In genomic region chr11:57614234-57614772, GRCh38 we compare ENCODE assay signal across 1 cellular context.
TF ChIP-seq lines count a peak whose summit lies in the region.

No MANE protein-coding gene starts in this region.

TF ChIP-seq in K562, 482 proteins besides CTCF, POLR2A, EP300 and RAD21:
- TF ChIP-seq SETDB1 (IDR thresholded peaks at IDR 0.05; ENCODE audit: low read length) (no peak), POLR3G (IDR thresholded peaks at IDR 0.05; ENCODE audit: extremely low read depth, insufficient read length, insufficient replicate concordance) (no peak), ZNF217 (CRISPR knock-in tag; IDR thresholded peaks at IDR 0.05) (no peak), ZNF717 (CRISPR knock-in tag; IDR thresholded peaks at IDR 0.05) (no peak), POLR3A (IDR thresholded peaks at IDR 0.05; ENCODE audit: borderline replicate concordance, extremely low read depth, insufficient read depth, insufficient read length) (no peak), ZFP91 (CRISPR knock-in tag; IDR thresholded peaks at IDR 0.05) (no peak), ZNF354B (CRISPR knock-in tag; IDR thresholded peaks at IDR 0.05) (no peak), MCM7 (IDR thresholded peaks at IDR 0.05) (no peak), ARID2 (IDR thresholded peaks at IDR 0.05) (no peak), NONO (IDR thresholded peaks at IDR 0.05; ENCODE audit: low read depth in 2 of 2, low read length in 1 of 2) (no peak), MAFG (tag; conservative IDR thresholded peaks at IDR 0.05) (no peak), ZSCAN29 (IDR thresholded peaks at IDR 0.05) (no peak), ATF7 (IDR thresholded peaks at IDR 0.05) (no peak), MAZ (CRISPR knock-in tag; conservative IDR thresholded peaks at IDR 0.05 in 1 of 2, IDR thresholded peaks at IDR 0.05 in 1 of 2) (no peak)
- TF ChIP-seq, protein P1, sequence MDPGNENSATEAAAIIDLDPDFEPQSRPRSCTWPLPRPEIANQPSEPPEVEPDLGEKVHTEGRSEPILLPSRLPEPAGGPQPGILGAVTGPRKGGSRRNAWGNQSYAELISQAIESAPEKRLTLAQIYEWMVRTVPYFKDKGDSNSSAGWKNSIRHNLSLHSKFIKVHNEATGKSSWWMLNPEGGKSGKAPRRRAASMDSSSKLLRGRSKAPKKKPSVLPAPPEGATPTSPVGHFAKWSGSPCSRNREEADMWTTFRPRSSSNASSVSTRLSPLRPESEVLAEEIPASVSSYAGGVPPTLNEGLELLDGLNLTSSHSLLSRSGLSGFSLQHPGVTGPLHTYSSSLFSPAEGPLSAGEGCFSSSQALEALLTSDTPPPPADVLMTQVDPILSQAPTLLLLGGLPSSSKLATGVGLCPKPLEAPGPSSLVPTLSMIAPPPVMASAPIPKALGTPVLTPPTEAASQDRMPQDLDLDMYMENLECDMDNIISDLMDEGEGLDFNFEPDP (CRISPR knock-in tag; IDR thresholded peaks at IDR 0.05) = no peak
- TF ChIP-seq, protein P2, sequence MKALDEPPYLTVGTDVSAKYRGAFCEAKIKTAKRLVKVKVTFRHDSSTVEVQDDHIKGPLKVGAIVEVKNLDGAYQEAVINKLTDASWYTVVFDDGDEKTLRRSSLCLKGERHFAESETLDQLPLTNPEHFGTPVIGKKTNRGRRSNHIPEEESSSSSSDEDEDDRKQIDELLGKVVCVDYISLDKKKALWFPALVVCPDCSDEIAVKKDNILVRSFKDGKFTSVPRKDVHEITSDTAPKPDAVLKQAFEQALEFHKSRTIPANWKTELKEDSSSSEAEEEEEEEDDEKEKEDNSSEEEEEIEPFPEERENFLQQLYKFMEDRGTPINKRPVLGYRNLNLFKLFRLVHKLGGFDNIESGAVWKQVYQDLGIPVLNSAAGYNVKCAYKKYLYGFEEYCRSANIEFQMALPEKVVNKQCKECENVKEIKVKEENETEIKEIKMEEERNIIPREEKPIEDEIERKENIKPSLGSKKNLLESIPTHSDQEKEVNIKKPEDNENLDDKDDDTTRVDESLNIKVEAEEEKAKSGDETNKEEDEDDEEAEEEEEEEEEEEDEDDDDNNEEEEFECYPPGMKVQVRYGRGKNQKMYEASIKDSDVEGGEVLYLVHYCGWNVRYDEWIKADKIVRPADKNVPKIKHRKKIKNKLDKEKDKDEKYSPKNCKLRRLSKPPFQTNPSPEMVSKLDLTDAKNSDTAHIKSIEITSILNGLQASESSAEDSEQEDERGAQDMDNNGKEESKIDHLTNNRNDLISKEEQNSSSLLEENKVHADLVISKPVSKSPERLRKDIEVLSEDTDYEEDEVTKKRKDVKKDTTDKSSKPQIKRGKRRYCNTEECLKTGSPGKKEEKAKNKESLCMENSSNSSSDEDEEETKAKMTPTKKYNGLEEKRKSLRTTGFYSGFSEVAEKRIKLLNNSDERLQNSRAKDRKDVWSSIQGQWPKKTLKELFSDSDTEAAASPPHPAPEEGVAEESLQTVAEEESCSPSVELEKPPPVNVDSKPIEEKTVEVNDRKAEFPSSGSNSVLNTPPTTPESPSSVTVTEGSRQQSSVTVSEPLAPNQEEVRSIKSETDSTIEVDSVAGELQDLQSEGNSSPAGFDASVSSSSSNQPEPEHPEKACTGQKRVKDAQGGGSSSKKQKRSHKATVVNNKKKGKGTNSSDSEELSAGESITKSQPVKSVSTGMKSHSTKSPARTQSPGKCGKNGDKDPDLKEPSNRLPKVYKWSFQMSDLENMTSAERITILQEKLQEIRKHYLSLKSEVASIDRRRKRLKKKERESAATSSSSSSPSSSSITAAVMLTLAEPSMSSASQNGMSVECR (CRISPR knock-in tag; IDR thresholded peaks at IDR 0.05) = no peak
- TF ChIP-seq, protein P3, sequence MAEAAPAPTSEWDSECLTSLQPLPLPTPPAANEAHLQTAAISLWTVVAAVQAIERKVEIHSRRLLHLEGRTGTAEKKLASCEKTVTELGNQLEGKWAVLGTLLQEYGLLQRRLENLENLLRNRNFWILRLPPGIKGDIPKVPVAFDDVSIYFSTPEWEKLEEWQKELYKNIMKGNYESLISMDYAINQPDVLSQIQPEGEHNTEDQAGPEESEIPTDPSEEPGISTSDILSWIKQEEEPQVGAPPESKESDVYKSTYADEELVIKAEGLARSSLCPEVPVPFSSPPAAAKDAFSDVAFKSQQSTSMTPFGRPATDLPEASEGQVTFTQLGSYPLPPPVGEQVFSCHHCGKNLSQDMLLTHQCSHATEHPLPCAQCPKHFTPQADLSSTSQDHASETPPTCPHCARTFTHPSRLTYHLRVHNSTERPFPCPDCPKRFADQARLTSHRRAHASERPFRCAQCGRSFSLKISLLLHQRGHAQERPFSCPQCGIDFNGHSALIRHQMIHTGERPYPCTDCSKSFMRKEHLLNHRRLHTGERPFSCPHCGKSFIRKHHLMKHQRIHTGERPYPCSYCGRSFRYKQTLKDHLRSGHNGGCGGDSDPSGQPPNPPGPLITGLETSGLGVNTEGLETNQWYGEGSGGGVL (CRISPR knock-in tag; IDR thresholded peaks at IDR 0.05) = no peak
TF ChIP-seq in K562: peak in this region for 0.
